In genomic region chr17:48609754-48610281, GRCh38 we compare ENCODE assay signal across 8 cellular contexts. TPM values are rescaled to one million over a fixed set of nuclear protein-coding genes. Genes with fewer than 3 reads are reported as not detected.
DNase-seq lines count a peak whose midpoint lies in the region; ATAC-seq, FAIRE-seq and TF ChIP-seq lines count a peak whose summit lies in the region.

No MANE protein-coding gene starts in this region.

- no peak overlapping the region for H3K9ac ChIP-seq in muscle layer of colon (ENCODE audit: low read length)

- H3K9me3 ChIP-seq in AG04450 (ENCODE audit: control insufficient read depth, insufficient read depth, low read length) = peaks cover 4% of the 10 kb centered on the region; the same call in 1 of the 2 replicates
- H3K9me3 ChIP-seq in ascending aorta = no peaks in the 10 kb centered on the region
- H3K9me3 ChIP-seq in muscle layer of colon (ENCODE audit: low read length) = no peaks in the 10 kb centered on the region

- H3K4me3 ChIP-seq in AG04450 (ENCODE audit: low read depth, low read length) (peak overlapping the region; percentile 67), HFF-Myc (replicated peaks; ENCODE audit: low read depth, low read length) (peak overlapping the region; percentile 30), ascending aorta (peak overlapping the region; percentile 69 to 86), muscle layer of colon (ENCODE audit: low read depth in 1 of 2, low read length in 2 of 2) (peak overlapping the region; percentile 74 to 80)

- ATAC-seq in HG02623 (IDR thresholded peaks at IDR 0.05; ENCODE audit: unreplicated experiment) (no peak), HG03460 (IDR thresholded peaks at IDR 0.05; ENCODE audit: unreplicated experiment) (no peak), GM21447 (IDR thresholded peaks at IDR 0.05; ENCODE audit: unreplicated experiment) (no peak)

- DNase-seq in AG04450 (ENCODE audit: low read depth, low spot score) (no peak), HFF-Myc (ENCODE audit: extremely low read depth, low read depth) (no peak), ascending aorta (ENCODE audit: low spot score in 2 of 2) (no peak), urothelium cell line (ENCODE audit: low spot score) (no peak)

- H3K36me3 ChIP-seq in ascending aorta (no peaks in the 10 kb centered on the region), muscle layer of colon (ENCODE audit: insufficient read depth, low read length) (no peaks in the 10 kb centered on the region)

- H3K27me3 ChIP-seq in AG04450 (ENCODE audit: control insufficient read depth, insufficient read depth, low read length) (peaks cover 13% of the 10 kb centered on the region), ascending aorta (peaks cover 10% of the 10 kb centered on the region), muscle layer of colon (ENCODE audit: control insufficient read depth in 1 of 2, insufficient read depth in 2 of 2, low read length in 2 of 2) (peaks cover 17 to 56% of the 10 kb centered on the region in 2 donors)

- intact Hi-C loops in ascending aorta (cut with DNase I) = loop anchor here (5.0 kb wide), 1 partner anchor 583 kb away; no protein-coding TSS in a partner anchor

- CTCF ChIA-PET in AG04450 (lab: Charles Lee) = interaction anchor here (0.6 to 0.9 kb wide), 3 partner anchors 16 to 347 kb away, joined by 3 to 5 read pairs (median 5); partner anchors contain the start of gene HOXB5

- H3K27ac ChIP-seq in AG04450 (ENCODE audit: low read depth, low read length) = peak overlapping the region; percentile 31
- H3K27ac ChIP-seq in ascending aorta = peak overlapping the region; percentile 77 to 92
- H3K27ac ChIP-seq in muscle layer of colon (ENCODE audit: low read depth, low read length) = peak overlapping the region; percentile 57

- TF ChIP-seq CTCF in AG04450 (IDR thresholded peaks at IDR 0.05; ENCODE audit: low read depth, low read length) = no peak
- TF ChIP-seq CTCF in HFF-Myc (IDR thresholded peaks at IDR 0.05; ENCODE audit: low read depth, low read length, missing control alignments) = no peak
- no peak for TF ChIP-seq CTCF in ascending aorta (IDR thresholded peaks at IDR 0.05)

- FAIRE-seq in urothelium cell line (lab: Jason Lieb, UNC) = no peak

- POLR2A ChIA-PET in AG04450 (lab: Yijun Ruan, JAX) = interaction anchor here (0.6 to 1.0 kb wide), 4 partner anchors 12 to 181 kb away, joined by 3 to 5 read pairs (median 4); no protein-coding TSS in a partner anchor

- H3K4me1 ChIP-seq in ascending aorta = peaks cover 8 to 20% of the 10 kb centered on the region in 2 donors
- peaks cover 9% of the 10 kb centered on the region for H3K4me1 ChIP-seq in muscle layer of colon (ENCODE audit: insufficient read depth, low read length)

RNA-seq across cellular contexts. Expression of gene HOXB7, which starts 1.0 kb away (rescaled TPM):
- 10.1 and 11.3 TPM in 2 replicates for polyA plus RNA-seq in AG04450 (2011; rRNA removed)
- polyA minus RNA-seq in AG04450 (2011; rRNA and poly(A)+ RNA removed) = 2.5 and 2.7 TPM in 2 replicates
- 15.0 TPM for total RNA-seq in ascending aorta

RNA-seq across cellular contexts. Expression of gene HOXB6, which starts 5.0 kb away (rescaled TPM):
- 15.4 and 20.4 TPM in 2 replicates for polyA plus RNA-seq in AG04450 (2011; rRNA removed)
- polyA minus RNA-seq in AG04450 (2011; rRNA and poly(A)+ RNA removed) = 9.1 and 12.0 TPM in 2 replicates
- total RNA-seq in ascending aorta = 5.1 TPM

RNA-seq across cellular contexts. Expression of gene HOXB8, which starts 5.3 kb away (rescaled TPM):
- polyA plus RNA-seq in AG04450 (2011; rRNA removed) = 0.87 and 0.97 TPM in 2 replicates
- polyA minus RNA-seq in AG04450 (2011; rRNA and poly(A)+ RNA removed) = 0.61 and 1.3 TPM in 2 replicates
- not detected for total RNA-seq in ascending aorta

RNA-seq across cellular contexts. Expression of gene HOXB5, which starts 16.2 kb away (rescaled TPM):
- 9.4 and 9.8 TPM in 2 replicates for polyA plus RNA-seq in AG04450 (2011; rRNA removed)
- 4.2 and 4.4 TPM in 2 replicates for polyA minus RNA-seq in AG04450 (2011; rRNA and poly(A)+ RNA removed)
- 0.53 TPM for total RNA-seq in ascending aorta

RNA-seq across cellular contexts. Expression of gene HOXB9, which starts 16.3 kb away (rescaled TPM):
- 0.02 TPM in 1 of 2 replicates, not detected in the other for polyA plus RNA-seq in AG04450 (2011; rRNA removed)
- polyA minus RNA-seq in AG04450 (2011; rRNA and poly(A)+ RNA removed) = not detected in 2 replicates
- total RNA-seq in ascending aorta = not detected

Comparison
In these comparisons a context has a peak if more than half of its experiments do, and no peak if none do; other contexts are left out.
1. H3K27ac ChIP-seq: peak in every context shown above with its lines; median percentile 84 in ascending aorta; 57 in muscle layer of colon; 31 in AG04450.